Comparison of ENCODE assay signal across 1 cellular context in genomic region chr7:193538-194256, GRCh38.
TF ChIP-seq lines count a peak whose summit lies in the region.

No MANE protein-coding gene starts in this region.

TF ChIP-seq in HepG2, 621 proteins besides CTCF, POLR2A, EP300 and RAD21 (continued from another document and continues in another):
- no peak for TF ChIP-seq AHDC1 (CRISPR knock-in tag; IDR thresholded peaks at IDR 0.05; ENCODE audit: borderline replicate concordance)
- no peak for TF ChIP-seq PREB (CRISPR knock-in tag; IDR thresholded peaks at IDR 0.05)
- no peak for TF ChIP-seq MYNN (CRISPR knock-in tag; IDR thresholded peaks at IDR 0.05; ENCODE audit: low read depth)
- no peak for TF ChIP-seq ZNF343 (CRISPR knock-in tag; IDR thresholded peaks at IDR 0.05)
- TF ChIP-seq ZNF616 (CRISPR knock-in tag; IDR thresholded peaks at IDR 0.05; ENCODE audit: low read depth), result no peak
- no peak for TF ChIP-seq ZMAT5 (CRISPR knock-in tag; IDR thresholded peaks at IDR 0.05; ENCODE audit: borderline replicate concordance, low read depth)
- TF ChIP-seq NR0B2 (CRISPR knock-in tag; IDR thresholded peaks at IDR 0.05), result no peak
- no peak for TF ChIP-seq PBX2 (CRISPR knock-in tag; IDR thresholded peaks at IDR 0.05)
- 0 out of 2 replicates have a peak, but pooled peaks have one; percentile 2 for TF ChIP-seq SALL2 (CRISPR knock-in tag; IDR thresholded peaks at IDR 0.05)
- TF ChIP-seq ZNF816 (CRISPR knock-in tag; IDR thresholded peaks at IDR 0.05; ENCODE audit: borderline replicate concordance), result no peak
- TF ChIP-seq FOSL1 (CRISPR knock-in tag; IDR thresholded peaks at IDR 0.05; ENCODE audit: borderline replicate concordance), result no peak
- no peak for TF ChIP-seq ZC3H4 (CRISPR knock-in tag; IDR thresholded peaks at IDR 0.05; ENCODE audit: borderline replicate concordance)
- no peak for TF ChIP-seq ARID5B (CRISPR knock-in tag; IDR thresholded peaks at IDR 0.05)
- TF ChIP-seq NR2F1 (CRISPR knock-in tag; IDR thresholded peaks at IDR 0.05), result no peak
- TF ChIP-seq ZNF574 (CRISPR knock-in tag; IDR thresholded peaks at IDR 0.05), result 0 out of 2 replicates have a peak, but pooled peaks have one; percentile 4
- no peak for TF ChIP-seq SRSF1 (optimal IDR thresholded peaks at IDR 0.05; ENCODE audit: low read depth, low read length)
- TF ChIP-seq USF2 (IDR thresholded peaks at IDR 0.05; ENCODE audit: low read depth, low read length), result no peak
- TF ChIP-seq USF2 (CRISPR knock-in tag; IDR thresholded peaks at IDR 0.05; ENCODE audit: borderline replicate concordance), result no peak
- TF ChIP-seq NFKB2 (CRISPR knock-in tag; IDR thresholded peaks at IDR 0.05; ENCODE audit: borderline replicate concordance), result 0 out of 2 replicates have a peak, but pooled peaks have one; percentile 24
- no peak for TF ChIP-seq ZKSCAN8 (CRISPR knock-in tag; IDR thresholded peaks at IDR 0.05; ENCODE audit: borderline replicate concordance)
- no peak for TF ChIP-seq ZNF83 (CRISPR knock-in tag; IDR thresholded peaks at IDR 0.05; ENCODE audit: borderline replicate concordance)
- no peak for TF ChIP-seq ZNF597 (CRISPR knock-in tag; IDR thresholded peaks at IDR 0.05)
- no peak for TF ChIP-seq HMGA1 (CRISPR knock-in tag; conservative IDR thresholded peaks at IDR 0.05)
- TF ChIP-seq ZNF724P (CRISPR knock-in tag; IDR thresholded peaks at IDR 0.05; ENCODE audit: borderline replicate concordance), result peak; percentile 71; the same call in 1 of the 2 replicates
- no peak for TF ChIP-seq ELK4 (CRISPR knock-in tag; IDR thresholded peaks at IDR 0.05; ENCODE audit: borderline replicate concordance)
- peak; percentile 16 for TF ChIP-seq HNRNPLL (IDR thresholded peaks at IDR 0.05; ENCODE audit: low read depth, low read length, poor library complexity, severe bottlenecking)
- no peak for TF ChIP-seq BORCS8-MEF2B (CRISPR knock-in tag; IDR thresholded peaks at IDR 0.05)
- no peak for TF ChIP-seq JDP2 (CRISPR knock-in tag; IDR thresholded peaks at IDR 0.05; ENCODE audit: borderline replicate concordance)
- no peak for TF ChIP-seq SP2 (CRISPR knock-in tag; IDR thresholded peaks at IDR 0.05)
- TF ChIP-seq ZNF564 (CRISPR knock-in tag; IDR thresholded peaks at IDR 0.05), result no peak
- no peak for TF ChIP-seq SIN3B (IDR thresholded peaks at IDR 0.05; ENCODE audit: low read length)
